1 cellular context compared by ENCODE assay signal in the genomic region with DNA sequence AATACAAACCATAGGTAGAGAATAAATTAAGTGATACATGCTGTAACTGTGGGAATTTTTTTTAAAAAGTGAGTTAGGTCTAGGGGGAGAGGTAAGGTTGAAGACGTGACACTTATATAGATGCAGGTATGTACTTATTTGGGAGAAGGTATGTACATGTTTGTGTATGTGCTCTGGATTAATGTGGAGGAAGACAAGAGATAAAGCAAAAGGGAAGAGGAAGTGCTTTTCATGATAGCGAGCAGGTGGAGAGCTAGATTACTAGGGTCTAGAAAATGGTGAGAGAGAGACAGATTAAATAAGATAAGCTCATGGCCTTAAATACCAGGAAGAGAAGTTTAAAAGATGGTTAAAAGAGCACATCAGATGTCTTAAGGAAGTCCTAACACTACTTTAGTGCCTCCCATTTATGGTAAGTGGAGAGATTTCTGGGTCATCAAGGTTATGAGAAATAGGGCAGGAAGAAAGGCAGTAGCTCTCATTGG.
TF ChIP-seq lines count a peak whose summit lies in the region.

No MANE protein-coding gene starts in this region.

TF ChIP-seq in K562, 482 proteins besides CTCF, POLR2A, EP300 and RAD21 (continued from another document and continues in another):
- TF ChIP-seq, protein P1, sequence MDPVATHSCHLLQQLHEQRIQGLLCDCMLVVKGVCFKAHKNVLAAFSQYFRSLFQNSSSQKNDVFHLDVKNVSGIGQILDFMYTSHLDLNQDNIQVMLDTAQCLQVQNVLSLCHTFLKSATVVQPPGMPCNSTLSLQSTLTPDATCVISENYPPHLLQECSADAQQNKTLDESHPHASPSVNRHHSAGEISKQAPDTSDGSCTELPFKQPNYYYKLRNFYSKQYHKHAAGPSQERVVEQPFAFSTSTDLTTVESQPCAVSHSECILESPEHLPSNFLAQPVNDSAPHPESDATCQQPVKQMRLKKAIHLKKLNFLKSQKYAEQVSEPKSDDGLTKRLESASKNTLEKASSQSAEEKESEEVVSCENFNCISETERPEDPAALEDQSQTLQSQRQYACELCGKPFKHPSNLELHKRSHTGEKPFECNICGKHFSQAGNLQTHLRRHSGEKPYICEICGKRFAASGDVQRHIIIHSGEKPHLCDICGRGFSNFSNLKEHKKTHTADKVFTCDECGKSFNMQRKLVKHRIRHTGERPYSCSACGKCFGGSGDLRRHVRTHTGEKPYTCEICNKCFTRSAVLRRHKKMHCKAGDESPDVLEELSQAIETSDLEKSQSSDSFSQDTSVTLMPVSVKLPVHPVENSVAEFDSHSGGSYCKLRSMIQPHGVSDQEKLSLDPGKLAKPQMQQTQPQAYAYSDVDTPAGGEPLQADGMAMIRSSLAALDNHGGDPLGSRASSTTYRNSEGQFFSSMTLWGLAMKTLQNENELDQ (CRISPR knock-in tag; IDR thresholded peaks at IDR 0.05; ENCODE audit: borderline replicate concordance) = no peak
- TF ChIP-seq MAFF (IDR thresholded peaks at IDR 0.05; ENCODE audit: low read length) (no peak), ZKSCAN1 (IDR thresholded peaks at IDR 0.05; ENCODE audit: low read depth, low read length) (no peak), CCAR2 (IDR thresholded peaks at IDR 0.05; ENCODE audit: low read depth, low read length) (no peak), MTA3 (IDR thresholded peaks at IDR 0.05; ENCODE audit: borderline replicate concordance) (0 out of 2 replicates have a peak, but pooled peaks have one; percentile 13), ZNF134 (CRISPR knock-in tag; conservative IDR thresholded peaks at IDR 0.05) (no peak), TAL1 (IDR thresholded peaks at IDR 0.05) (peak; percentile 92), ZNF785 (CRISPR knock-in tag; IDR thresholded peaks at IDR 0.05) (no peak), CXXC5 (CRISPR knock-in tag; IDR thresholded peaks at IDR 0.05) (peak; percentile 23; the same call in 1 of the 2 replicates), ARID1B (IDR thresholded peaks at IDR 0.05) (peak; percentile 98), ZNF224 (CRISPR knock-in tag; IDR thresholded peaks at IDR 0.05) (no peak), COPS2 (conservative IDR thresholded peaks at IDR 0.05) (no peak), KLF1 (tag; IDR thresholded peaks at IDR 0.05) (no peak), NFE2 (IDR thresholded peaks at IDR 0.05; ENCODE audit: low read depth) (no peak), NR2C1 (IDR thresholded peaks at IDR 0.05) (peak; percentile 43; the same call in 1 of the 2 replicates), NR2C1 (tag; IDR thresholded peaks at IDR 0.05) (no peak), RBM25 (IDR thresholded peaks at IDR 0.05; ENCODE audit: low read depth, low read length, severe bottlenecking) (no peak), TRIM24 (IDR thresholded peaks at IDR 0.05) (peak; percentile 91 to 94), SRSF1 (IDR thresholded peaks at IDR 0.05; ENCODE audit: low read depth, low read length) (no peak), MTA1 (IDR thresholded peaks at IDR 0.05; ENCODE audit: borderline replicate concordance) (peak; percentile 93), NR4A1 (CRISPR knock-in tag; IDR thresholded peaks at IDR 0.05) (no peak), NR4A1 (tag; IDR thresholded peaks at IDR 0.05) (no peak), PHB (CRISPR knock-in tag; IDR thresholded peaks at IDR 0.05) (no peak), OTX1 (CRISPR knock-in tag; IDR thresholded peaks at IDR 0.05) (peak; percentile 57; the same call in 1 of the 2 replicates), ZNF644 (tag; IDR thresholded peaks at IDR 0.05; ENCODE audit: low read depth) (no peak), CCNT2 (IDR thresholded peaks at IDR 0.05; ENCODE audit: borderline replicate concordance, extremely low read depth, insufficient read length, low read depth, low read length) (peak; percentile 74), PCBP2 (IDR thresholded peaks at IDR 0.05; ENCODE audit: low read depth, low read length, poor library complexity, severe bottlenecking) (no peak), ZNF561 (CRISPR knock-in tag; conservative IDR thresholded peaks at IDR 0.05) (no peak), GATAD2B (IDR thresholded peaks at IDR 0.05; ENCODE audit: borderline replicate concordance) (peak; percentile 69; the same call in 1 of the 2 replicates), FOXA3 (CRISPR knock-in tag; conservative IDR thresholded peaks at IDR 0.05 in 1 of 2, IDR thresholded peaks at IDR 0.05 in 1 of 2) (no peak), CBX8 (IDR thresholded peaks at IDR 0.05; ENCODE audit: borderline replicate concordance, extremely low read depth, low read depth, low read length, poor library complexity, severe bottlenecking) (no peak), CBFA2T2 (conservative IDR thresholded peaks at IDR 0.05) (peak; percentile 87), MEF2D (tag; conservative IDR thresholded peaks at IDR 0.05; ENCODE audit: low read depth) (no peak), TRIM28 (IDR thresholded peaks at IDR 0.05) (0 out of 2 replicates have a peak, but pooled peaks have one; percentile 19), ZNF3 (CRISPR knock-in tag; IDR thresholded peaks at IDR 0.05) (no peak), ELF4 (CRISPR knock-in tag; IDR thresholded peaks at IDR 0.05) (peak; percentile 94), ZC3H11A (IDR thresholded peaks at IDR 0.05; ENCODE audit: low read depth, low read length) (no peak), LCOR (CRISPR knock-in tag; IDR thresholded peaks at IDR 0.05) (0 out of 2 replicates have a peak, but pooled peaks have one; percentile 67), KDM2B (CRISPR knock-in tag; IDR thresholded peaks at IDR 0.05) (no peak), ARNT (IDR thresholded peaks at IDR 0.05) (peak; percentile 90 to 99), JUNB (CRISPR knock-in tag; conservative IDR thresholded peaks at IDR 0.05) (no peak), HOXB6 (CRISPR knock-in tag; IDR thresholded peaks at IDR 0.05; ENCODE audit: borderline replicate concordance) (no peak), WHSC1 (IDR thresholded peaks at IDR 0.05; ENCODE audit: low read length) (no peak), POU5F1 (IDR thresholded peaks at IDR 0.05; ENCODE audit: borderline replicate concordance, low read depth, low read length, partially characterized antibody) (no peak), TAF15 (IDR thresholded peaks at IDR 0.05; ENCODE audit: low read depth, low read length) (no peak), ZNF197 (CRISPR knock-in tag; IDR thresholded peaks at IDR 0.05; ENCODE audit: low read depth) (no peak), RUNX1 (IDR thresholded peaks at IDR 0.05; ENCODE audit: low read depth) (no peak), HNRNPK (IDR thresholded peaks at IDR 0.05; ENCODE audit: low read depth, low read length, poor library complexity, severe bottlenecking) (no peak), PHF21A (IDR thresholded peaks at IDR 0.05; ENCODE audit: borderline replicate concordance, low read depth) (no peak), KDM5B (IDR thresholded peaks at IDR 0.05; ENCODE audit: insufficient replicate concordance, low read depth, low read length) (no peak), POLR2B (IDR thresholded peaks at IDR 0.05; ENCODE audit: low read depth, partially characterized antibody) (no peak)
- TF ChIP-seq, protein P2, sequence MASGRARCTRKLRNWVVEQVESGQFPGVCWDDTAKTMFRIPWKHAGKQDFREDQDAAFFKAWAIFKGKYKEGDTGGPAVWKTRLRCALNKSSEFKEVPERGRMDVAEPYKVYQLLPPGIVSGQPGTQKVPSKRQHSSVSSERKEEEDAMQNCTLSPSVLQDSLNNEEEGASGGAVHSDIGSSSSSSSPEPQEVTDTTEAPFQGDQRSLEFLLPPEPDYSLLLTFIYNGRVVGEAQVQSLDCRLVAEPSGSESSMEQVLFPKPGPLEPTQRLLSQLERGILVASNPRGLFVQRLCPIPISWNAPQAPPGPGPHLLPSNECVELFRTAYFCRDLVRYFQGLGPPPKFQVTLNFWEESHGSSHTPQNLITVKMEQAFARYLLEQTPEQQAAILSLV (tag; IDR thresholded peaks at IDR 0.05) = no peak
- TF ChIP-seq, protein P3, sequence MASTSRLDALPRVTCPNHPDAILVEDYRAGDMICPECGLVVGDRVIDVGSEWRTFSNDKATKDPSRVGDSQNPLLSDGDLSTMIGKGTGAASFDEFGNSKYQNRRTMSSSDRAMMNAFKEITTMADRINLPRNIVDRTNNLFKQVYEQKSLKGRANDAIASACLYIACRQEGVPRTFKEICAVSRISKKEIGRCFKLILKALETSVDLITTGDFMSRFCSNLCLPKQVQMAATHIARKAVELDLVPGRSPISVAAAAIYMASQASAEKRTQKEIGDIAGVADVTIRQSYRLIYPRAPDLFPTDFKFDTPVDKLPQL (IDR thresholded peaks at IDR 0.05; ENCODE audit: extremely low read depth, insufficient read length) = no peak
- TF ChIP-seq, protein P4, sequence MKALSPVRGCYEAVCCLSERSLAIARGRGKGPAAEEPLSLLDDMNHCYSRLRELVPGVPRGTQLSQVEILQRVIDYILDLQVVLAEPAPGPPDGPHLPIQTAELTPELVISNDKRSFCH (CRISPR knock-in tag; IDR thresholded peaks at IDR 0.05) = no peak
- TF ChIP-seq, protein P4 (tag; IDR thresholded peaks at IDR 0.05) = no peak; the same call in 1 of the 2 replicates
- TF ChIP-seq, protein P5, sequence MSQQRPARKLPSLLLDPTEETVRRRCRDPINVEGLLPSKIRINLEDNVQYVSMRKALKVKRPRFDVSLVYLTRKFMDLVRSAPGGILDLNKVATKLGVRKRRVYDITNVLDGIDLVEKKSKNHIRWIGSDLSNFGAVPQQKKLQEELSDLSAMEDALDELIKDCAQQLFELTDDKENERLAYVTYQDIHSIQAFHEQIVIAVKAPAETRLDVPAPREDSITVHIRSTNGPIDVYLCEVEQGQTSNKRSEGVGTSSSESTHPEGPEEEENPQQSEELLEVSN (IDR thresholded peaks at IDR 0.05; ENCODE audit: borderline replicate concordance in 1 of 2, extremely low read depth in 1 of 2, insufficient read depth in 1 of 2, insufficient read length in 1 of 2, low read depth in 1 of 2, low read length in 1 of 2, poor library complexity in 1 of 2, severe bottlenecking in 1 of 2) = no peak
- TF ChIP-seq, protein P6, sequence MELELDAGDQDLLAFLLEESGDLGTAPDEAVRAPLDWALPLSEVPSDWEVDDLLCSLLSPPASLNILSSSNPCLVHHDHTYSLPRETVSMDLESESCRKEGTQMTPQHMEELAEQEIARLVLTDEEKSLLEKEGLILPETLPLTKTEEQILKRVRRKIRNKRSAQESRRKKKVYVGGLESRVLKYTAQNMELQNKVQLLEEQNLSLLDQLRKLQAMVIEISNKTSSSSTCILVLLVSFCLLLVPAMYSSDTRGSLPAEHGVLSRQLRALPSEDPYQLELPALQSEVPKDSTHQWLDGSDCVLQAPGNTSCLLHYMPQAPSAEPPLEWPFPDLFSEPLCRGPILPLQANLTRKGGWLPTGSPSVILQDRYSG (tag; conservative IDR thresholded peaks at IDR 0.05; ENCODE audit: low read depth) = no peak
- TF ChIP-seq, protein P7, sequence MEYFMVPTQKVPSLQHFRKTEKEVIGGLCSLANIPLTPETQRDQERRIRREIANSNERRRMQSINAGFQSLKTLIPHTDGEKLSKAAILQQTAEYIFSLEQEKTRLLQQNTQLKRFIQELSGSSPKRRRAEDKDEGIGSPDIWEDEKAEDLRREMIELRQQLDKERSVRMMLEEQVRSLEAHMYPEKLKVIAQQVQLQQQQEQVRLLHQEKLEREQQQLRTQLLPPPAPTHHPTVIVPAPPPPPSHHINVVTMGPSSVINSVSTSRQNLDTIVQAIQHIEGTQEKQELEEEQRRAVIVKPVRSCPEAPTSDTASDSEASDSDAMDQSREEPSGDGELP (CRISPR knock-in tag; IDR thresholded peaks at IDR 0.05; ENCODE audit: borderline replicate concordance) = no peak
- TF ChIP-seq, protein P8, sequence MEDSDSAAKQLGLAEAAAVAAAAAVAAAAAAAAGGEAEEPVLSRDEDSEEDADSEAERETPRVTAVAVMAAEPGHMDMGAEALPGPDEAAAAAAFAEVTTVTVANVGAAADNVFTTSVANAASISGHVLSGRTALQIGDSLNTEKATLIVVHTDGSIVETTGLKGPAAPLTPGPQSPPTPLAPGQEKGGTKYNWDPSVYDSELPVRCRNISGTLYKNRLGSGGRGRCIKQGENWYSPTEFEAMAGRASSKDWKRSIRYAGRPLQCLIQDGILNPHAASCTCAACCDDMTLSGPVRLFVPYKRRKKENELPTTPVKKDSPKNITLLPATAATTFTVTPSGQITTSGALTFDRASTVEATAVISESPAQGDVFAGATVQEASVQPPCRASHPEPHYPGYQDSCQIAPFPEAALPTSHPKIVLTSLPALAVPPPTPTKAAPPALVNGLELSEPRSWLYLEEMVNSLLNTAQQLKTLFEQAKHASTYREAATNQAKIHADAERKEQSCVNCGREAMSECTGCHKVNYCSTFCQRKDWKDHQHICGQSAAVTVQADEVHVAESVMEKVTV (CRISPR knock-in tag; IDR thresholded peaks at IDR 0.05) = no peak
- TF ChIP-seq, protein P9, sequence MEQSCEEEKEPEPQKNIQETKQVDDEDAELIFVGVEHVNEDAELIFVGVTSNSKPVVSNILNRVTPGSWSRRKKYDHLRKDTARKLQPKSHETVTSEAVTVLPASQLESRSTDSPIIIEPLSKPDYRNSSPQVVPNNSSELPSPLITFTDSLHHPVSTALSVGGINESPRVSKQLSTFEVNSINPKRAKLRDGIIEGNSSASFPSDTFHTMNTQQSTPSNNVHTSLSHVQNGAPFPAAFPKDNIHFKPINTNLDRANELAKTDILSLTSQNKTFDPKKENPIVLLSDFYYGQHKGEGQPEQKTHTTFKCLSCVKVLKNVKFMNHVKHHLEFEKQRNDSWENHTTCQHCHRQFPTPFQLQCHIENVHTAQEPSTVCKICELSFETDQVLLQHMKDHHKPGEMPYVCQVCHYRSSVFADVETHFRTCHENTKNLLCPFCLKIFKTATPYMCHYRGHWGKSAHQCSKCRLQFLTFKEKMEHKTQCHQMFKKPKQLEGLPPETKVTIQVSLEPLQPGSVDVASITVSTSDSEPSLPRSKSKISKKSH (CRISPR knock-in tag; IDR thresholded peaks at IDR 0.05) = no peak
- TF ChIP-seq, protein P10, sequence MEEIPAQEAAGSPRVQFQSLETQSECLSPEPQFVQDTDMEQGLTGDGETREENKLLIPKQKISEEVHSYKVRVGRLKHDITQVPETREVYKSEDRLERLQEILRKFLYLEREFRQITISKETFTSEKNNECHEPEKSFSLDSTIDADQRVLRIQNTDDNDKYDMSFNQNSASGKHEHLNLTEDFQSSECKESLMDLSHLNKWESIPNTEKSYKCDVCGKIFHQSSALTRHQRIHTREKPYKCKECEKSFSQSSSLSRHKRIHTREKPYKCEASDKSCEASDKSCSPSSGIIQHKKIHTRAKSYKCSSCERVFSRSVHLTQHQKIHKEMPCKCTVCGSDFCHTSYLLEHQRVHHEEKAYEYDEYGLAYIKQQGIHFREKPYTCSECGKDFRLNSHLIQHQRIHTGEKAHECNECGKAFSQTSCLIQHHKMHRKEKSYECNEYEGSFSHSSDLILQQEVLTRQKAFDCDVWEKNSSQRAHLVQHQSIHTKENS (CRISPR knock-in tag; IDR thresholded peaks at IDR 0.05) = no peak
- TF ChIP-seq, protein P11, sequence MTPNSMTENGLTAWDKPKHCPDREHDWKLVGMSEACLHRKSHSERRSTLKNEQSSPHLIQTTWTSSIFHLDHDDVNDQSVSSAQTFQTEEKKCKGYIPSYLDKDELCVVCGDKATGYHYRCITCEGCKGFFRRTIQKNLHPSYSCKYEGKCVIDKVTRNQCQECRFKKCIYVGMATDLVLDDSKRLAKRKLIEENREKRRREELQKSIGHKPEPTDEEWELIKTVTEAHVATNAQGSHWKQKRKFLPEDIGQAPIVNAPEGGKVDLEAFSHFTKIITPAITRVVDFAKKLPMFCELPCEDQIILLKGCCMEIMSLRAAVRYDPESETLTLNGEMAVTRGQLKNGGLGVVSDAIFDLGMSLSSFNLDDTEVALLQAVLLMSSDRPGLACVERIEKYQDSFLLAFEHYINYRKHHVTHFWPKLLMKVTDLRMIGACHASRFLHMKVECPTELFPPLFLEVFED (CRISPR knock-in tag; conservative IDR thresholded peaks at IDR 0.05) = no peak
